In the genomic region with DNA sequence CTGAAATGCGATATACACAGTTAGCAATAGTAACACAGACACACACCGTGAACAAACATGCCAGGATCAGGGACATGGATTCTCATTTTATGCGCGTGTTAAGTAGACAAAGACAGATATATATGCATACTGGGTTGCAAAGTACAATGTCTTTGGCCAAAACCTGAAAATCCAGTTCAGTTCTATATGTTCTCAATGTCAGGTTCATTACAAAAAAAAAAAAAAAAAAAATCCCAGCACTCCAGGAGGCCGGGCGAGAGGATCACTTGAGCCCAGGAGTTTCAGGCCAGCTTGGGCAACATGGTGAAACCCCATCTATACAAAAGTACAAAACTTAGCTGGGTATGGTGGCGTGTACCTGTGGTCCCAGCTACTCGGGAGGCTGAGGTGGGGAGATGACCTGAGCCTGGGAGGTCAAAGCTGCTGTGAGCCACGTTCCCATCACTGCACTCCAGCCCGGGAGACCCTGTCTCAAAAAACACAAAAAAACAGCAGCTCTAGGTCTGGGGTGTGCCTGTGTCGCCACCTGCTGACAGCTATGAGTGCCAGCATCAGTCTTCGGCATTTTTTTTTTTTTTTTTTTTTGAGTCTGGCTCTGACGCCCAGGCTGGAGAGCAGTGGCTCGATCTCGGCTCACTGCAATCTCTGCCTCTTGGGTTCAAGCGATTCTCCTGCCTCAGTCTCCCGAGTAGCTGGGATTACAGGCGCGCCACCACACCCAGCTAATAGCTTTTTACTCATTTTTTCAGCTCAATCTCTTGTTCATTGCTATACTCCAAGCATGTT, we compare ENCODE assay signal across 8 cellular contexts. TPM values are rescaled to one million over a fixed set of nuclear protein-coding genes. Genes with fewer than 3 reads are reported as not detected.
DNase-seq lines count a peak whose midpoint lies in the region; ATAC-seq and TF ChIP-seq lines count a peak whose summit lies in the region.

No MANE protein-coding gene starts in this region.

- TF ChIP-seq CTCF in AG09319 (IDR thresholded peaks at IDR 0.05; ENCODE audit: low read depth, low read length) = peak; percentile 83
- TF ChIP-seq CTCF in GM23338 (conservative IDR thresholded peaks at IDR 0.05; ENCODE audit: low read depth in 2 of 2) = peak; percentile 79 to 93

- CTCF ChIA-PET in activated CD4-positive, alpha-beta memory T cell treated with anti-CD3 and anti-CD28 coated beads, Interleukin-2, amount 10 ng/mL, durations not matched to agents 7 days and 5 days (lab: Charles Lee) = interaction anchor here (0.6 to 4.4 kb wide), 46 partner anchors 10 to 974 kb away, joined by 3 to 82 read pairs (median 5); a partner anchor contains a TSS

- DNase-seq in AG09319 (ENCODE audit: extremely low read depth, low read depth) (no peak), GM23338 (ENCODE audit: low spot score) (peak; percentile 90), NCI-H526 treated with DMSO at 0.1 percent for 48 hours (lab: John Stamatoyannopoulos, UW) (peak; percentile 19), erythroblast (lab: John Stamatoyannopoulos, UW) (peak; percentile 79 to 87), naive B cell (peak; percentile 47), ureter (ENCODE audit: low spot score) (peak; percentile 62)
- peak; percentile 62 for DNase-seq in activated CD4-positive, alpha-beta memory T cell treated with anti-CD3 and anti-CD28 coated beads, Interleukin-2, amount 10 ng/mL, durations not matched to agents 7 days and 5 days

- peak overlapping the region; percentile 90 for H3K27ac ChIP-seq in GM23338 (ENCODE audit: low read depth)

- H3K4me1 Mint-ChIP-seq in GM23338 = peaks cover 2% of the 10 kb centered on the region; the same call in 1 of the 3 replicates
- peaks cover 1% of the 10 kb centered on the region for H3K4me1 Mint-ChIP-seq in activated CD4-positive, alpha-beta memory T cell treated with anti-CD3 and anti-CD28 coated beads, Interleukin-2, amount 10 ng/mL, durations not matched to agents 7 days and 5 days
- peaks cover 0 to 3% (median 0%) of the 10 kb centered on the region in 3 donors for H3K4me1 Mint-ChIP-seq in naive B cell

- no peak overlapping the region for H3K4me3 Mint-ChIP-seq in GM23338
- no peak overlapping the region for H3K4me3 Mint-ChIP-seq in activated CD4-positive, alpha-beta memory T cell treated with anti-CD3 and anti-CD28 coated beads, Interleukin-2, amount 10 ng/mL, durations not matched to agents 7 days and 5 days
- H3K4me3 Mint-ChIP-seq in naive B cell = no peak overlapping the region

- H3K4me3 ChIP-seq in GM23338 = no peak overlapping the region

- ATAC-seq in GM23338 (peak; percentile 89), naive B cell (ENCODE audit: low read depth in 2 of 2) (peak; percentile 69 to 77), GM21529 (IDR thresholded peaks at IDR 0.05; ENCODE audit: unreplicated experiment) (no peak)

- no peaks in the 10 kb centered on the region for H3K79me2 ChIP-seq in GM23338 (replicated peaks; ENCODE audit: insufficient read depth)

- H3K4me2 ChIP-seq in GM23338 = no peak overlapping the region

- TF ChIP-seq POLR2A in erythroblast (IDR thresholded peaks at IDR 0.05; ENCODE audit: low read length) = no peak

- no peaks in the 10 kb centered on the region for H3K4me1 ChIP-seq in GM23338 (ENCODE audit: insufficient read depth)

- H3K27ac Mint-ChIP-seq in GM23338 (no peak overlapping the region), naive B cell (peak overlapping the region in 2 of 6 donors; percentile 49 to 70)
- H3K27ac Mint-ChIP-seq in activated CD4-positive, alpha-beta memory T cell treated with anti-CD3 and anti-CD28 coated beads, Interleukin-2, amount 10 ng/mL, durations not matched to agents 7 days and 5 days = peak overlapping the region; percentile 26

- H4K20me1 ChIP-seq in GM23338 (replicated peaks; ENCODE audit: insufficient read depth) = peaks cover 10% of the 10 kb centered on the region

- H3K27me3 ChIP-seq in GM23338 (ENCODE audit: insufficient read depth) = no peaks in the 10 kb centered on the region

- peaks cover 10% of the 10 kb centered on the region; the same call in 1 of the 2 replicates for H3F3A ChIP-seq in GM23338 (replicated peaks; ENCODE audit: low read depth)

- H3K9me3 Mint-ChIP-seq in GM23338 (no peaks in the 10 kb centered on the region), naive B cell (no peaks in the 10 kb centered on the region)
- no peaks in the 10 kb centered on the region for H3K9me3 Mint-ChIP-seq in activated CD4-positive, alpha-beta memory T cell treated with anti-CD3 and anti-CD28 coated beads, Interleukin-2, amount 10 ng/mL, durations not matched to agents 7 days and 5 days

- H3K9me2 ChIP-seq in GM23338 (ENCODE audit: insufficient read depth) = no peaks in the 10 kb centered on the region

- POLR2A ChIA-PET in activated CD4-positive, alpha-beta memory T cell treated with anti-CD3 and anti-CD28 coated beads, Interleukin-2, amount 10 ng/mL, durations not matched to agents 7 days and 5 days (lab: Charles Lee) = interaction anchor here (0.6 to 2.4 kb wide), 13 partner anchors 10 to 273 kb away, joined by 3 to 11 read pairs (median 4); a partner anchor contains a TSS

- H3K36me3 Mint-ChIP-seq in GM23338 (ENCODE audit: low read depth) (peaks cover 43% of the 10 kb centered on the region), naive B cell (peaks cover 0 to 22% of the 10 kb centered on the region in 2 donors)
- peaks cover 31% of the 10 kb centered on the region for H3K36me3 Mint-ChIP-seq in activated CD4-positive, alpha-beta memory T cell treated with anti-CD3 and anti-CD28 coated beads, Interleukin-2, amount 10 ng/mL, durations not matched to agents 7 days and 5 days (ENCODE audit: low read depth)

- H3K36me3 ChIP-seq in GM23338 (ENCODE audit: insufficient read depth) = peaks cover 9% of the 10 kb centered on the region

- H3K27me3 Mint-ChIP-seq in GM23338 (ENCODE audit: insufficient read depth, low read depth, poor library complexity) (peaks cover 4% of the 10 kb centered on the region), naive B cell (no peaks in the 10 kb centered on the region)
- no peaks in the 10 kb centered on the region for H3K27me3 Mint-ChIP-seq in activated CD4-positive, alpha-beta memory T cell treated with anti-CD3 and anti-CD28 coated beads, Interleukin-2, amount 10 ng/mL, durations not matched to agents 7 days and 5 days

- H2AFZ ChIP-seq in GM23338 = no peak overlapping the region

TF ChIP-seq in GM23338, 12 proteins besides CTCF, POLR2A, EP300 and RAD21:
- no peak for TF ChIP-seq EZH2phosphoT487 (IDR thresholded peaks at IDR 0.05; ENCODE audit: unreplicated experiment)
- no peak for TF ChIP-seq EZH2 (IDR thresholded peaks at IDR 0.05; ENCODE audit: low read depth, unreplicated experiment)
- no peak for TF ChIP-seq POLR2AphosphoS5 (IDR thresholded peaks at IDR 0.05; ENCODE audit: low read depth)
- no peak for TF ChIP-seq JUNB (IDR thresholded peaks at IDR 0.05; ENCODE audit: unreplicated experiment)

RNA-seq across cellular contexts. Expression of a gene that starts 10.3 kb away (rescaled TPM):
- total RNA-seq in GM23338 (2014; rRNA removed; shearing (Covaris generic)) = 115 and 140 TPM in 2 replicates
- polyA plus RNA-seq in GM23338 (2016; fragmentation: Nextera tagmentation; extraction: Ambion mirVana) (278 and 299 TPM in 2 replicates), naive B cell (ENCODE audit: low read depth in 6 of 6) (10 to 100 TPM; 54.8 to 67.6 (median 56.7) TPM)
- total RNA-seq in activated CD4-positive, alpha-beta memory T cell treated with anti-CD3 and anti-CD28 coated beads, Interleukin-2, amount 10 ng/mL, durations not matched to agents 7 days and 5 days = 100 to 1,000 TPM; 116 to 117 TPM
- 73.7 TPM for total RNA-seq in ureter

RNA-seq across cellular contexts. Expression of a gene that starts 20.4 kb away (rescaled TPM):
- total RNA-seq in GM23338 (2014; rRNA removed; shearing (Covaris generic)) = 49.4 and 57.7 TPM in 2 replicates
- polyA plus RNA-seq in GM23338 (2016; fragmentation: Nextera tagmentation; extraction: Ambion mirVana) (13.6 and 14.4 TPM in 2 replicates), naive B cell (ENCODE audit: low read depth in 6 of 6) (1 to 10 TPM in 5 of 6 donors, not detected in 1; 1.6 to 5.9 (median 2.0) TPM)
- 10 to 100 TPM; 35.4 to 36.0 TPM for total RNA-seq in activated CD4-positive, alpha-beta memory T cell treated with anti-CD3 and anti-CD28 coated beads, Interleukin-2, amount 10 ng/mL, durations not matched to agents 7 days and 5 days
- 84.0 TPM for total RNA-seq in ureter

RNA-seq across cellular contexts. Expression of a gene that starts 52.0 kb away (rescaled TPM):
- 249 and 272 TPM in 2 replicates for total RNA-seq in GM23338 (2014; rRNA removed; shearing (Covaris generic))
- 103 and 109 TPM in 2 replicates for polyA plus RNA-seq in GM23338 (2016; fragmentation: Nextera tagmentation; extraction: Ambion mirVana)
- 100 to 1,000 TPM; 200 to 208 TPM for total RNA-seq in activated CD4-positive, alpha-beta memory T cell treated with anti-CD3 and anti-CD28 coated beads, Interleukin-2, amount 10 ng/mL, durations not matched to agents 7 days and 5 days
- 10 to 100 TPM in 2 of 6 donors, 1 to 10 TPM in 4; 4.9 to 12.1 (median 7.9) TPM for polyA plus RNA-seq in naive B cell (ENCODE audit: low read depth in 6 of 6)
- 344 TPM for total RNA-seq in ureter
